ENCODE assay signal across 30 cellular contexts in genomic region chr2:137249463-137249862, GRCh38.
"Had no signal": no experiment of that assay in that cellular context is flagged by ENCODE, and none has a peak within 500 bp of the region (broad histone marks: within the 10 kb centered on the region; RNA-seq: fewer than 3 reads in every experiment).

No MANE protein-coding gene starts in this region.

- H3K27me3 ChIP-seq: colonic mucosa, gastroesophageal sphincter, heart right ventricle, neural progenitor cell, right atrium auricular region, suprapubic skin, transverse colon, upper lobe of right lung, uterus had no signal

- H3K9me3 ChIP-seq: colonic mucosa, gastroesophageal sphincter, heart right ventricle, lower lobe of right lung, mucosa of descending colon, prostate gland, right atrium auricular region, suprapubic skin, transverse colon, upper lobe of right lung, uterus had no signal

- H3K36me3 ChIP-seq: colonic mucosa, gastroesophageal sphincter, heart right ventricle, lower lobe of right lung, neural progenitor cell, prostate gland, right atrium auricular region, suprapubic skin, transverse colon, upper lobe of right lung, uterus had no signal

- H2AFZ ChIP-seq: neural progenitor cell had no signal

- H3K4me2 ChIP-seq: neural progenitor cell, smooth muscle cell had no signal

- H3K9ac ChIP-seq: neural progenitor cell had no signal

- H3K4me1 ChIP-seq: colonic mucosa, gastroesophageal sphincter, heart right ventricle, lower lobe of right lung, neural progenitor cell, prostate gland, right atrium auricular region, suprapubic skin, transverse colon, upper lobe of right lung, uterus had no signal

- H3K27ac ChIP-seq: colonic mucosa, gastroesophageal sphincter, heart right ventricle, lower lobe of right lung, neural progenitor cell, prostate gland, right atrium auricular region, suprapubic skin, transverse colon, upper lobe of right lung, uterus had no signal

- FAIRE-seq: endothelial cell of umbilical vein, islet of Langerhans had no signal

- ATAC-seq: gastroesophageal sphincter; heart right ventricle; left ventricle myocardium superior; lower lobe of right lung; mucosa of descending colon; natural killer cell treated with Interleukin-12 subunit alpha and Interleukin-12 subunit beta and Interleukin-15 and Interleukin-18, amount 100 ng/mL, for 72 hours; sciatic nerve; stimulated activated naive CD8-positive, alpha-beta T cell treated with anti-CD3 and anti-CD28 coated beads, Interleukin-15, amount 100 ng/mL, for 72 hours; upper lobe of right lung had no signal

- H3K4me3 ChIP-seq: colonic mucosa, gastroesophageal sphincter, heart right ventricle, lower lobe of right lung, mucosa of descending colon, neural progenitor cell, prostate gland, right atrium auricular region, smooth muscle cell, suprapubic skin, transverse colon, upper lobe of right lung, uterus had no signal

- DNase-seq: colonic mucosa; effector CD8-positive, alpha-beta T cell; heart right ventricle; hippocampal formation; kidney glomerular epithelial cell; left ventricle myocardium superior; lower lobe of right lung; mesenchymal stem cell; mucosa of descending colon; naive B cell; nucleus accumbens; stimulated activated CD4-positive, alpha-beta T cell treated with anti-CD3 and anti-CD28 coated beads, Interleukin-12 subunit alpha, Interleukin-12 subunit beta, amount 100 ng/mL, for 4 hours; stimulated activated CD4-positive, alpha-beta T cell treated with anti-CD3 and anti-CD28 coated beads, Interleukin-1b, Interleukin-23, amount 100 ng/mL, for 48 hours; stimulated activated CD4-positive, alpha-beta T cell treated with anti-CD3 and anti-CD28 coated beads, Interleukin-4, amount 100 ng/mL, for 1 hour; stimulated activated CD8-positive, alpha-beta memory T cell treated with anti-CD3 and anti-CD28 coated beads, Interleukin-4, amount 100 ng/mL, for 48 hours; stimulated activated naive CD4-positive, alpha-beta T cell; stimulated activated naive CD8-positive, alpha-beta T cell treated with anti-CD3 and anti-CD28 coated beads, Interleukin-15, amount 100 ng/mL, for 72 hours; transverse colon; upper lobe of right lung; uterus had no signal
